Comparison of ENCODE assay signal across 8 cellular contexts in genomic region chr9:91419222-91420191, GRCh38. TPM values are rescaled to one million over a fixed set of nuclear protein-coding genes. Genes with fewer than 3 reads are reported as not detected.
DNase-seq lines count a peak whose midpoint lies in the region; ATAC-seq and TF ChIP-seq lines count a peak whose summit lies in the region.

No MANE protein-coding gene starts in this region.

- no peaks in the 10 kb centered on the region for H3K27me3 ChIP-seq in mesenchymal stem cell (ENCODE audit: control insufficient read depth in 1 of 2, insufficient read depth in 1 of 2, low read length in 2 of 2)

- H3K4me1 Mint-ChIP-seq in brain = peaks cover 57% of the 10 kb centered on the region
- peaks cover 25% of the 10 kb centered on the region for H3K4me1 Mint-ChIP-seq in T-helper 17 cell

- no peak overlapping the region for H2AFZ ChIP-seq in mesenchymal stem cell (ENCODE audit: low read depth, low read length)

- H2AK5ac ChIP-seq in mesenchymal stem cell (ENCODE audit: low read length, severe bottlenecking) = peak overlapping the region; percentile 5

- no peak overlapping the region for H3K23ac ChIP-seq in mesenchymal stem cell (ENCODE audit: low read length in 2 of 2)

- peaks cover 4% of the 10 kb centered on the region for H3K79me1 ChIP-seq in mesenchymal stem cell (replicated peaks; ENCODE audit: low read length, poor library complexity, severe bottlenecking)

- WGBS in mesenchymal stem cell = 26% methylated on average over 10 of the region's 10 CpGs

- H3K4ac ChIP-seq in mesenchymal stem cell (ENCODE audit: low read depth in 1 of 2, low read length in 2 of 2) = peak overlapping the region in 1 of 2 experiments; percentile 57

- H3K36me3 ChIP-seq in mesenchymal stem cell (ENCODE audit: control insufficient read depth in 1 of 2, insufficient read depth in 2 of 2, low read depth in 1 of 2, low read length in 2 of 2) = peaks cover 0 to 9% of the 10 kb centered on the region in 2 experiments

- H3K27ac Mint-ChIP-seq in brain = peak overlapping the region in 3 of 5 experiments; percentile 89 to 92 (median 90)
- no peak overlapping the region for H3K27ac Mint-ChIP-seq in T-helper 17 cell

- no peak overlapping the region for H2BK12ac ChIP-seq in mesenchymal stem cell (ENCODE audit: low read length in 2 of 2)

- H3K4me1 ChIP-seq in mesenchymal stem cell (ENCODE audit: control insufficient read depth, insufficient read depth, low read depth, low read length) = peaks cover 10% of the 10 kb centered on the region

- H2BK15ac ChIP-seq in mesenchymal stem cell (ENCODE audit: low read depth, poor library complexity, severe bottlenecking) = no peak overlapping the region

- H3K27me3 Mint-ChIP-seq in brain (peaks cover 21% of the 10 kb centered on the region), T-helper 17 cell (peaks cover 45% of the 10 kb centered on the region)

- peak overlapping the region; percentile 21 for H2BK120ac ChIP-seq in mesenchymal stem cell (ENCODE audit: low read depth, low read length)

- no peaks in the 10 kb centered on the region for H3K9me3 ChIP-seq in mesenchymal stem cell (ENCODE audit: control insufficient read depth, low read length)
- H3K9me3 ChIP-seq in T-helper 17 cell (ENCODE audit: control insufficient read depth, low read length, poor library complexity, severe bottlenecking) = no peaks in the 10 kb centered on the region

- no peak for TF ChIP-seq CTCF in brain (conservative IDR thresholded peaks at IDR 0.05)

- no peak overlapping the region for H2BK5ac ChIP-seq in mesenchymal stem cell (ENCODE audit: low read depth, low read length, poor library complexity, severe bottlenecking)

- DNase-seq in DMS53 treated with DMSO at 0.1 percent for 48 hours (lab: John Stamatoyannopoulos, UW; ENCODE audit: unreplicated experiment) (peak; percentile 1), NCI-H69 (lab: John Stamatoyannopoulos, UW) (peak; percentile 11), mesenchymal stem cell (peak; percentile 98), T-helper 17 cell (no peak), midbrain (lab: John Stamatoyannopoulos, UW) (no peak), NCI-H2029 treated with DMSO at 0.1 percent for 48 hours (lab: John Stamatoyannopoulos, UW) (no peak)

- no peak overlapping the region for H4K8ac ChIP-seq in mesenchymal stem cell (ENCODE audit: low read length)

- H3K14ac ChIP-seq in mesenchymal stem cell (ENCODE audit: low read length in 2 of 2) = no peak overlapping the region

- peak overlapping the region; percentile 24 for H3K4me2 ChIP-seq in mesenchymal stem cell (ENCODE audit: low read length, poor library complexity, severe bottlenecking)

- peak overlapping the region in 1 of 2 experiments; percentile 11 for H3K18ac ChIP-seq in mesenchymal stem cell (ENCODE audit: low read depth in 1 of 2, low read length in 2 of 2)

- H3K9ac ChIP-seq in mesenchymal stem cell (ENCODE audit: low read length) = peak overlapping the region; percentile 100

- peak overlapping the region in 1 of 2 experiments; percentile 81 for H3K4me3 ChIP-seq in mesenchymal stem cell (ENCODE audit: insufficient read depth in 1 of 2, low read depth in 1 of 2, low read length in 2 of 2)

- peaks cover 22% of the 10 kb centered on the region for H3K36me3 Mint-ChIP-seq in brain
- no peaks in the 10 kb centered on the region for H3K36me3 Mint-ChIP-seq in T-helper 17 cell (ENCODE audit: low read depth)

- peak overlapping the region; percentile 82 to 98 (median 88) for H3K4me3 Mint-ChIP-seq in brain
- no peak overlapping the region for H3K4me3 Mint-ChIP-seq in T-helper 17 cell

- H4K91ac ChIP-seq in mesenchymal stem cell (ENCODE audit: low read length) = no peak overlapping the region

- H3K9me3 Mint-ChIP-seq in brain = peaks cover 0 to under 1% (median 0%) of the 10 kb centered on the region in 5 experiments

- no peak for ATAC-seq in T-helper 17 cell
- no peak for ATAC-seq in GM18517 (IDR thresholded peaks at IDR 0.05; ENCODE audit: unreplicated experiment)

- peak overlapping the region; percentile 72 for H3K27ac ChIP-seq in mesenchymal stem cell (ENCODE audit: low read length, poor library complexity, severe bottlenecking)

RNA-seq across cellular contexts. Expression of gene NFIL3, which starts 4.1 kb away (rescaled TPM):
- 10.7 TPM for polyA plus RNA-seq in brain (ENCODE audit: insufficient read depth, low read depth, low replicate concordance)
- 19.1 TPM for polyA plus RNA-seq in mesenchymal stem cell (2013, experiment 1 of 2)
- 19.4 TPM for polyA plus RNA-seq in mesenchymal stem cell (2013, experiment 2 of 2)
- 10 to 100 TPM; 20.1 to 22.1 TPM for total RNA-seq in T-helper 17 cell

RNA-seq across cellular contexts. Expression of gene AUH, which starts 57.8 kb away (rescaled TPM):
- polyA plus RNA-seq in brain (ENCODE audit: insufficient read depth, low read depth, low replicate concordance) = 11.1 TPM
- polyA plus RNA-seq in mesenchymal stem cell (2013, experiment 1 of 2) = 5.8 TPM
- 6.0 TPM for polyA plus RNA-seq in mesenchymal stem cell (2013, experiment 2 of 2)
- 10 to 100 TPM; 15.2 to 17.2 TPM for total RNA-seq in T-helper 17 cell

Comparison
In these comparisons a context has a peak if more than half of its experiments do, and no peak if none do; other contexts are left out.
1. DNase-seq: peak in DMS53 treated with DMSO at 0.1 percent for 48 hours (single experiment), NCI-H69 (single experiment) and mesenchymal stem cell (single experiment); none in T-helper 17 cell (0 of 3), midbrain (single experiment) and NCI-H2029 treated with DMSO at 0.1 percent for 48 hours (single experiment).